In genomic region chr2:152646775-152647174, GRCh38 we compare ENCODE assay signal across 10 cellular contexts.
A peak's percentile ranks its signal among the peaks of the same experiment; 100 is the strongest.
DNase-seq lines count a peak whose midpoint lies in the region; ATAC-seq and TF ChIP-seq lines count a peak whose summit lies in the region.
"Had no signal": no experiment of that assay in that cellular context is flagged by ENCODE, and none has a peak within 500 bp of the region (broad histone marks: within the 10 kb centered on the region; RNA-seq: fewer than 3 reads in every experiment).

No MANE protein-coding gene starts in this region.

- no peaks in the 10 kb centered on the region for H3K36me3 Mint-ChIP-seq in memory B cell

- H3K4me1 ChIP-seq in tibial artery (peaks cover 0 to 23% (median 13%) of the 10 kb centered on the region in 4 donors), BE2C (no peaks in the 10 kb centered on the region)

- no peak overlapping the region for H3K4me3 Mint-ChIP-seq in memory B cell

- H3K27ac Mint-ChIP-seq in memory B cell = peak overlapping the region; percentile 35

- TF ChIP-seq CTCF in cardiac fibroblast (IDR thresholded peaks at IDR 0.05; ENCODE audit: low read depth, low read length) = no peak
- TF ChIP-seq CTCF in tibial artery (IDR thresholded peaks at IDR 0.05) = no peak
- no peak for TF ChIP-seq CTCF in BE2C (IDR thresholded peaks at IDR 0.05; ENCODE audit: low read depth, low read length)

- H3K9me3 ChIP-seq in tibial artery = no peaks in the 10 kb centered on the region
- no peaks in the 10 kb centered on the region for H3K9me3 ChIP-seq in BE2C

- no peaks in the 10 kb centered on the region for H3K27me3 Mint-ChIP-seq in memory B cell

- DNase-seq in A172 (ENCODE audit: low spot score) = peak; percentile 89
- DNase-seq in HT1080 (ENCODE audit: low read depth) = peak; percentile 76
- peak; percentile 70 to 90 for DNase-seq in cardiac fibroblast (ENCODE audit: low read depth in 2 of 2)
- DNase-seq in memory B cell (ENCODE audit: low spot score in 2 of 2) = no peak
- no peak for DNase-seq in tibial artery
- DNase-seq in pons (ENCODE audit: low spot score) = no peak
- DNase-seq in BE2C = no peak
- DNase-seq: activated effector memory CD4-positive, alpha-beta T cell treated with Interleukin-2 at 50 U/mL for 16 hours; stimulated activated CD4-positive, alpha-beta T cell treated with anti-CD3 and anti-CD28 coated beads, Interleukin-4, amount 100 ng/mL, for 1 hour had no signal

- H3K9me3 Mint-ChIP-seq in memory B cell = no peaks in the 10 kb centered on the region

- intact Hi-C loops in tibial artery (cut with DNase I; ENCODE audit: low total_unique reads) = no loop called here

- H3K36me3 ChIP-seq in tibial artery = peaks cover 16 to 37% (median 28%) of the 10 kb centered on the region in 3 donors
- H3K36me3 ChIP-seq in BE2C = no peaks in the 10 kb centered on the region

- H3K27me3 ChIP-seq in tibial artery = no peaks in the 10 kb centered on the region
- H3K27me3 ChIP-seq in BE2C = no peaks in the 10 kb centered on the region

- H3K4me1 Mint-ChIP-seq in memory B cell = no peaks in the 10 kb centered on the region

- ATAC-seq in memory B cell (ENCODE audit: low read depth) (no peak), GM19452 (IDR thresholded peaks at IDR 0.05; ENCODE audit: unreplicated experiment) (no peak)

- H3K27ac ChIP-seq in tibial artery = peak overlapping the region in 1 of 2 donors; percentile 49

- no peak overlapping the region for H3K4me3 ChIP-seq in cardiac fibroblast (replicated peaks in 1 of 2; ENCODE audit: low read depth in 2 of 2, low read length in 2 of 2)
- no peak overlapping the region for H3K4me3 ChIP-seq in tibial artery
- H3K4me3 ChIP-seq in BE2C (ENCODE audit: low read depth, low read length) = no peak overlapping the region

Comparison
In these comparisons a context has a peak if more than half of its experiments do, and no peak if none do; other contexts are left out.
1. DNase-seq: peak in A172 (single experiment), HT1080 (single experiment) and cardiac fibroblast (2 of 2); none in memory B cell (0 of 2), tibial artery (0 of 2), pons (single experiment) and BE2C (single experiment).